ENCODE assay signal across 15 cellular contexts in the genomic region with DNA sequence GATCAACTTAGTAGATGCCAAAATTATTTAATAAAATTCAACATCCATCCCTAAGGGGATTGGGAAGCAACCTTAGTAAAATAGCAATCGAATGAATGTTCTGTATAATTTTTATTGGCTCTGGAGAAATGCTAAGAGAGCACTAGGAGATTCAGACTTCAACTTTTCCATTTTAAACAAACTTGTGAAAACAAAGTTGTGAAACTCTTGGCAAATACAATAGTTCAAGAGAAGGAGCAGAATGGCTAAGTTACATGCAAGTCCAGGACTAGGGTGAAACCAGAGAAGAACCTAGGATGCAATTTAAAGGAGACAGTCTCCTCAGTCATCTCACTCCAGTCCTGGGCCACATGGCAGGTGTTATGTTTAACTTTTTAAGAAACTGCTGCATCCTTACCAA. TPM values are rescaled to one million over a fixed set of nuclear protein-coding genes. Genes with fewer than 3 reads are reported as not detected.
DNase-seq lines count a peak whose midpoint lies in the region; ATAC-seq and TF ChIP-seq lines count a peak whose summit lies in the region.
"Had no signal": no experiment of that assay in that cellular context is flagged by ENCODE, and none has a peak within 500 bp of the region (broad histone marks: within the 10 kb centered on the region; RNA-seq: fewer than 3 reads in every experiment).

No MANE protein-coding gene starts in this region.

- ATAC-seq in left ventricle myocardium superior: peak; percentile 53
- peak; percentile 86 for ATAC-seq in gastroesophageal sphincter
- ATAC-seq in aorta (ENCODE audit: low FRiP score): peak; percentile 65
- ATAC-seq in HG03342 (IDR thresholded peaks at IDR 0.05; ENCODE audit: unreplicated experiment): no peak
- no peak for ATAC-seq in foreskin keratinocyte
- no peak for ATAC-seq in HG03439 (IDR thresholded peaks at IDR 0.05; ENCODE audit: unreplicated experiment)
- ATAC-seq: A549 had no signal

- H3K27ac ChIP-seq in left ventricle myocardium inferior (replicated peaks) (no peak overlapping the region), gastroesophageal sphincter (peak overlapping the region in 2 of 4 donors; percentile 16 to 18), aorta (ENCODE audit: low read depth in 1 of 2, low read length in 2 of 2) (no peak overlapping the region), foreskin keratinocyte (no peak overlapping the region)
- H3K27ac ChIP-seq: A549, BLaER1 had no signal

- TF ChIP-seq CTCF in left ventricle myocardium inferior (IDR thresholded peaks at IDR 0.05; ENCODE audit: borderline replicate concordance): no peak
- no peak for TF ChIP-seq CTCF in choroid plexus epithelial cell (conservative IDR thresholded peaks at IDR 0.05; ENCODE audit: low read depth, low read length)
- TF ChIP-seq CTCF in gastroesophageal sphincter (IDR thresholded peaks at IDR 0.05): no peak
- TF ChIP-seq CTCF in foreskin keratinocyte (conservative IDR thresholded peaks at IDR 0.05): no peak

- H3K27me3 ChIP-seq in left ventricle myocardium inferior (ENCODE audit: low read depth) (no peaks in the 10 kb centered on the region), gastroesophageal sphincter (no peaks in the 10 kb centered on the region), aorta (ENCODE audit: control insufficient read depth in 1 of 2, insufficient read depth in 2 of 2, low read length in 1 of 2) (no peaks in the 10 kb centered on the region), foreskin keratinocyte (no peaks in the 10 kb centered on the region)
- H3K27me3 ChIP-seq: BLaER1 had no signal

- H3K9me3 ChIP-seq in left ventricle myocardium inferior (replicated peaks) (no peaks in the 10 kb centered on the region), gastroesophageal sphincter (no peaks in the 10 kb centered on the region), aorta (ENCODE audit: control insufficient read depth, low read length) (no peaks in the 10 kb centered on the region)
- H3K9me3 ChIP-seq: A549, BLaER1 had no signal

- DNase-seq in left ventricle myocardium superior (no peak), left ventricle myocardium inferior (no peak), choroid plexus epithelial cell (ENCODE audit: low read depth) (peak; percentile 67), aorta (no peak), foreskin keratinocyte (no peak)
- DNase-seq: DMS 273 treated with DMSO at 0.1 percent for 48 hours, H7, NCI-H1436 treated with DMSO at 0.1 percent for 48 hours, NCI-H2081, NCI-H524 had no signal

- no peak for TF ChIP-seq EP300 in gastroesophageal sphincter (IDR thresholded peaks at IDR 0.05)

- WGBS in gastroesophageal sphincter (ENCODE audit: low coverage in 1 of 2), 2 donors: 57 to 82% methylated on average over 1 of the region's 1 CpG
- WGBS in aorta, 2 donors: 0 to 4% methylated on average over 1 of the region's 1 CpG

- no peak for TF ChIP-seq POLR2A in gastroesophageal sphincter (IDR thresholded peaks at IDR 0.05)

- H3K4me1 ChIP-seq in left ventricle myocardium inferior: no peaks in the 10 kb centered on the region
- H3K4me1 ChIP-seq in gastroesophageal sphincter: peaks cover 0 to 19% (median 7%) of the 10 kb centered on the region in 3 donors
- no peaks in the 10 kb centered on the region for H3K4me1 ChIP-seq in aorta (ENCODE audit: control insufficient read depth in 1 of 2, insufficient read depth in 2 of 2, low read length in 2 of 2)
- H3K4me1 ChIP-seq in foreskin keratinocyte: no peaks in the 10 kb centered on the region
- H3K4me1 ChIP-seq: BLaER1 had no signal

- no peak overlapping the region for H3K4me3 ChIP-seq in left ventricle myocardium inferior
- no peak overlapping the region for H3K4me3 ChIP-seq in choroid plexus epithelial cell (ENCODE audit: low read depth, low read length)
- H3K4me3 ChIP-seq in gastroesophageal sphincter: no peak overlapping the region
- no peak overlapping the region for H3K4me3 ChIP-seq in aorta (ENCODE audit: low read length in 2 of 2)
- H3K4me3 ChIP-seq: A549, BLaER1 had no signal

- intact Hi-C loops in left ventricle myocardium superior (cut with micrococcal nuclease) (no loop called here), left ventricle myocardium inferior (cut with micrococcal nuclease) (no loop called here), aorta (cut with DNase I) (no loop called here)

- no peaks in the 10 kb centered on the region for H3K36me3 ChIP-seq in left ventricle myocardium inferior
- H3K36me3 ChIP-seq in gastroesophageal sphincter: no peaks in the 10 kb centered on the region
- H3K36me3 ChIP-seq in aorta (ENCODE audit: control insufficient read depth in 1 of 2, insufficient read depth in 2 of 2, low read length in 1 of 2): no peaks in the 10 kb centered on the region
- H3K36me3 ChIP-seq: BLaER1 had no signal

RNA-seq across cellular contexts. Expression of a gene that starts 16.7 kb away (rescaled TPM):
- 23.2 TPM for total RNA-seq in left ventricle myocardium superior
- 22.0 TPM for total RNA-seq in left ventricle myocardium inferior
- 100 to 1,000 TPM in 1 of 4 donors, 10 to 100 TPM in 3; 51.3 to 139 (median 69.1) TPM for total RNA-seq in gastroesophageal sphincter
- 10 to 100 TPM; 64.4 to 90.8 TPM for total RNA-seq in aorta
- 10 to 100 TPM; 15.0 to 25.7 TPM for polyA plus RNA-seq in aorta
- 10.0 and 11.6 TPM in 2 replicates for total RNA-seq in foreskin keratinocyte
- 4.3 and 4.6 TPM in 2 replicates for polyA plus RNA-seq in foreskin keratinocyte

Comparison
In these comparisons a context has a peak if more than half of its experiments do, and no peak if none do; other contexts are left out.
1. ATAC-seq: peak in left ventricle myocardium superior (single experiment), gastroesophageal sphincter (single experiment) and aorta (single experiment); none in HG03342 (single experiment), foreskin keratinocyte (single experiment) and HG03439 (single experiment).